ENCODE assay signal across 32 cellular contexts in genomic region chr3:46991406-46992165, GRCh38. TPM values are rescaled to one million over a fixed set of nuclear protein-coding genes. Genes with fewer than 3 reads are reported as not detected.
DNase-seq lines count a peak whose midpoint lies in the region; ATAC-seq, FAIRE-seq and TF ChIP-seq lines count a peak whose summit lies in the region.
"Had no signal": no experiment of that assay in that cellular context is flagged by ENCODE, and none has a peak within 500 bp of the region (broad histone marks: within the 10 kb centered on the region; RNA-seq: fewer than 3 reads in every experiment).

No MANE protein-coding gene starts in this region.

- TF ChIP-seq POLR2A in H1 (IDR thresholded peaks at IDR 0.05; ENCODE audit: control extremely low read depth in 1 of 2, low read depth in 2 of 2, low read length in 2 of 2) = no peak

- H3K4ac ChIP-seq in H1 (replicated peaks; ENCODE audit: insufficient read length, low read depth, low read length) = no peak overlapping the region

- BruUV-seq in Caco-2 (replicated peaks; lab: Mats Ljungman, UMichigan) = no TSS peak

- H3K27ac ChIP-seq in Karpas-422 (ENCODE audit: low read length) (peak overlapping the region; percentile 91), H1 (ENCODE audit: low read depth, low read length) (no peak overlapping the region)
- H3K27ac ChIP-seq: GM23248, ovary, SK-N-MC, thoracic aorta had no signal

- no peak overlapping the region for H2BK5ac ChIP-seq in H1 (ENCODE audit: low read depth, low read length)

- H4K8ac ChIP-seq in H1 (ENCODE audit: extremely low read depth, insufficient read depth, low read length) = peak overlapping the region; percentile 35; the same call in 1 of the 2 replicates

- H3K9me3 Mint-ChIP-seq in activated naive CD4-positive, alpha-beta T cell treated with anti-CD3 and anti-CD28 coated beads, Interleukin-2, amount 50 U/mL, for 24 hours = no peaks in the 10 kb centered on the region
- no peaks in the 10 kb centered on the region for H3K9me3 Mint-ChIP-seq in activated naive CD4-positive, alpha-beta T cell treated with anti-CD3 and anti-CD28 coated beads, Interleukin-2, amount 10 ng/mL, durations not matched to agents 7 days and 5 days
- H3K9me3 Mint-ChIP-seq in stimulated activated memory B cell treated with anti-CD40 and anti-IgM and Interleukin-4, amounts not matched to agents 10 μg/mL and 1 μg/mL and 100 μg/mL, for 72 hours = no peaks in the 10 kb centered on the region
- no peaks in the 10 kb centered on the region for H3K9me3 Mint-ChIP-seq in Caco-2 (ENCODE audit: unreplicated experiment)
- H3K9me3 Mint-ChIP-seq: activated CD8-positive, alpha-beta T cell treated with anti-CD3 and anti-CD28 coated beads for 36 hours; brain; CD8-positive, alpha-beta memory T cell; nephron; stimulated activated naive CD8-positive, alpha-beta T cell treated with anti-CD3 and anti-CD28 coated beads, Interleukin-15, Interleukin-2, amounts not matched to agents 100 ng/mL and 50 ng/mL, for 24 hours had no signal

- H2AFZ ChIP-seq in Karpas-422 (ENCODE audit: low read length) (no peak overlapping the region), H1 (ENCODE audit: low read length) (no peak overlapping the region)
- H2AFZ ChIP-seq: GM23248 had no signal

- H3K4me1 ChIP-seq in Karpas-422 (ENCODE audit: low read length) (peaks cover 52% of the 10 kb centered on the region), H1 (replicated peaks in 1 of 4; ENCODE audit: control insufficient read depth in 3 of 4, insufficient read depth in 4 of 4, low read length in 3 of 4) (peaks cover 0 to 23% (median 8%) of the 10 kb centered on the region in 4 experiments; a peak in 6 of 7 replicates), Caco-2 (peaks cover 10% of the 10 kb centered on the region)

- no peak for TF ChIP-seq EP300 in H1 (IDR thresholded peaks at IDR 0.05; ENCODE audit: borderline replicate concordance in 1 of 2, low read depth in 2 of 2, low read length in 2 of 2)

- H3K27me3 Mint-ChIP-seq in activated naive CD4-positive, alpha-beta T cell treated with anti-CD3 and anti-CD28 coated beads, Interleukin-2, amount 50 U/mL, for 24 hours = no peaks in the 10 kb centered on the region
- H3K27me3 Mint-ChIP-seq in activated naive CD4-positive, alpha-beta T cell treated with anti-CD3 and anti-CD28 coated beads, Interleukin-2, amount 10 ng/mL, durations not matched to agents 7 days and 5 days = no peaks in the 10 kb centered on the region
- H3K27me3 Mint-ChIP-seq in stimulated activated memory B cell treated with anti-CD40 and anti-IgM and Interleukin-4, amounts not matched to agents 10 μg/mL and 1 μg/mL and 100 μg/mL, for 72 hours = no peaks in the 10 kb centered on the region
- H3K27me3 Mint-ChIP-seq in Caco-2 (ENCODE audit: insufficient read depth, unreplicated experiment) = no peaks in the 10 kb centered on the region
- H3K27me3 Mint-ChIP-seq: activated CD8-positive, alpha-beta T cell treated with anti-CD3 and anti-CD28 coated beads for 36 hours; CD8-positive, alpha-beta memory T cell; stimulated activated naive CD8-positive, alpha-beta T cell treated with anti-CD3 and anti-CD28 coated beads, Interleukin-15, Interleukin-2, amounts not matched to agents 100 ng/mL and 50 ng/mL, for 24 hours had no signal

- no peak overlapping the region for H2AK5ac ChIP-seq in H1 (ENCODE audit: low read depth, low read length)

- POLR2A ChIA-PET in H1 (lab: Charles Lee; ENCODE audit: partially characterized antibody) (interaction anchor here (1.2 to 1.3 kb wide), 2 partner anchors 9 to 48 kb away, joined by 3 read pairs; no protein-coding TSS in a partner anchor), Caco-2 (lab: Charles Lee) (no interaction called here)

- TF ChIP-seq RAD21 in H1 (IDR thresholded peaks at IDR 0.05 in 1 of 2, conservative IDR thresholded peaks at IDR 0.05 in 1 of 2; ENCODE audit: low read depth in 2 of 2, low read length in 2 of 2) = no peak

- H2BK12ac ChIP-seq in H1 (ENCODE audit: low read depth, low read length) = no peak overlapping the region

- H3K27me3 ChIP-seq in Karpas-422 (ENCODE audit: low read length) (no peaks in the 10 kb centered on the region), H1 (replicated peaks in 1 of 4; ENCODE audit: control insufficient read depth in 3 of 4, extremely low read depth in 1 of 4, insufficient read depth in 3 of 4, low read length in 3 of 4) (no peaks in the 10 kb centered on the region), Caco-2 (replicated peaks; ENCODE audit: control insufficient read depth, insufficient read depth, low read length) (no peaks in the 10 kb centered on the region)
- H3K27me3 ChIP-seq: heart right ventricle, MG63, ovary had no signal

- H3K79me2 ChIP-seq in Karpas-422 (ENCODE audit: low read length) (peaks cover 16% of the 10 kb centered on the region), H1 (ENCODE audit: control insufficient read depth in 1 of 2, insufficient read depth in 2 of 2, low read length in 2 of 2) (no peaks in the 10 kb centered on the region)

- no peak for TF ChIP-seq CTCF in H1 (IDR thresholded peaks at IDR 0.05; ENCODE audit: control extremely low read depth in 1 of 3, insufficient read depth in 1 of 3, low read depth in 1 of 3, low read length in 3 of 3)
- no peak for TF ChIP-seq CTCF in Caco-2 (IDR thresholded peaks at IDR 0.05; ENCODE audit: insufficient read depth in 1 of 2, low read depth in 1 of 2, low read length in 1 of 2, severe bottlenecking in 1 of 2, unreplicated experiment in 1 of 2)

- H2BK15ac ChIP-seq in H1 (ENCODE audit: low read length) = no peak overlapping the region

- no peak overlapping the region for H3K4me3 ChIP-seq in Karpas-422 (ENCODE audit: low read length)
- H3K4me3 ChIP-seq in H1 (ENCODE audit: extremely low read depth in 1 of 4, insufficient read depth in 2 of 4, low read depth in 3 of 4, low read length in 4 of 4) = no peak overlapping the region
- no peak overlapping the region for H3K4me3 ChIP-seq in Caco-2 (ENCODE audit: low read depth, low read length)
- H3K4me3 ChIP-seq: GM23248, heart right ventricle, lung, MG63, ovary, SK-N-MC, skin epidermis, thoracic aorta had no signal

- H3K4me1 Mint-ChIP-seq in activated naive CD4-positive, alpha-beta T cell treated with anti-CD3 and anti-CD28 coated beads, Interleukin-2, amount 50 U/mL, for 24 hours = peaks cover 41% of the 10 kb centered on the region
- H3K4me1 Mint-ChIP-seq in activated naive CD4-positive, alpha-beta T cell treated with anti-CD3 and anti-CD28 coated beads, Interleukin-2, amount 10 ng/mL, durations not matched to agents 7 days and 5 days = peaks cover 44% of the 10 kb centered on the region
- peaks cover 60% of the 10 kb centered on the region for H3K4me1 Mint-ChIP-seq in stimulated activated memory B cell treated with anti-CD40 and anti-IgM and Interleukin-4, amounts not matched to agents 10 μg/mL and 1 μg/mL and 100 μg/mL, for 72 hours
- H3K4me1 Mint-ChIP-seq in Caco-2 (ENCODE audit: low read depth, unreplicated experiment) = peaks cover under 1% of the 10 kb centered on the region

- H3K9me3 ChIP-seq in Karpas-422 (ENCODE audit: low read length) (no peaks in the 10 kb centered on the region), H1 (ENCODE audit: insufficient read depth in 2 of 2, low read depth in 1 of 2, low read length in 1 of 2) (no peaks in the 10 kb centered on the region), Caco-2 (no peaks in the 10 kb centered on the region)
- H3K9me3 ChIP-seq: heart right ventricle, MG63, ovary, thoracic aorta had no signal

- H3K79me1 ChIP-seq in H1 (ENCODE audit: low read depth, low read length) = no peaks in the 10 kb centered on the region

- H4K91ac ChIP-seq in H1 (replicated peaks; ENCODE audit: insufficient read length, low read length) = no peak overlapping the region

- H4K20me1 ChIP-seq in Karpas-422 (ENCODE audit: insufficient read depth, low read depth, low read length) (peaks cover 11% of the 10 kb centered on the region; the same call in 1 of the 2 replicates), H1 (replicated peaks in 1 of 2; ENCODE audit: control insufficient read depth in 1 of 2, insufficient read depth in 2 of 2, low read length in 2 of 2) (peaks cover 0 to 4% of the 10 kb centered on the region in 2 experiments)

- H3K27ac Mint-ChIP-seq in activated naive CD4-positive, alpha-beta T cell treated with anti-CD3 and anti-CD28 coated beads, Interleukin-2, amount 50 U/mL, for 24 hours = peak overlapping the region; percentile 59
- no peak overlapping the region for H3K27ac Mint-ChIP-seq in activated naive CD4-positive, alpha-beta T cell treated with anti-CD3 and anti-CD28 coated beads, Interleukin-2, amount 10 ng/mL, durations not matched to agents 7 days and 5 days
- H3K27ac Mint-ChIP-seq in stimulated activated memory B cell treated with anti-CD40 and anti-IgM and Interleukin-4, amounts not matched to agents 10 μg/mL and 1 μg/mL and 100 μg/mL, for 72 hours = peak overlapping the region; percentile 91
- no peak overlapping the region for H3K27ac Mint-ChIP-seq in Caco-2 (ENCODE audit: unreplicated experiment)
- H3K27ac Mint-ChIP-seq: activated CD8-positive, alpha-beta T cell treated with anti-CD3 and anti-CD28 coated beads for 36 hours; brain; nephron had no signal

- no peak overlapping the region for H3K23ac ChIP-seq in H1 (ENCODE audit: insufficient read length)

- no peak overlapping the region for H3K18ac ChIP-seq in H1 (ENCODE audit: extremely low read depth, low read length)

- DNase-seq in activated naive CD4-positive, alpha-beta T cell treated with anti-CD3 and anti-CD28 coated beads, Interleukin-2, amount 10 ng/mL, durations not matched to agents 7 days and 5 days = no peak
- DNase-seq in Karpas-422 = no peak
- DNase-seq in H1 (ENCODE audit: low read depth in 1 of 2, low spot score in 2 of 2) = no peak
- no peak for DNase-seq in NCI-H1436 (lab: John Stamatoyannopoulos, UW)
- DNase-seq in Caco-2 = no peak
- DNase-seq in GM19238 (ENCODE audit: insufficient read length, low spot score) = no peak
- DNase-seq: activated CD8-positive, alpha-beta memory T cell treated with anti-CD3 and anti-CD28 coated beads, Interleukin-2, amount 50 U/mL, for 48 hours; activated CD8-positive, alpha-beta T cell treated with anti-CD3 and anti-CD28 coated beads for 36 hours; activated naive CD4-positive, alpha-beta T cell treated with anti-CD3 and anti-CD28 coated beads, Interleukin-2, amount 50 U/mL, for 16 hours; amniotic stem cell; CD8-positive, alpha-beta memory T cell; foreskin melanocyte; GM23248; MG63; NCI-H1105 treated with DMSO at 0.1 percent for 48 hours; NCI-H1930; NCI-H510A treated with DMSO at 0.1 percent for 48 hours; OCI-M1; ovary had no signal

- no peak for ATAC-seq in stimulated activated memory B cell treated with anti-CD40 and anti-IgM and Interleukin-4, amounts not matched to agents 10 μg/mL and 1 μg/mL and 100 μg/mL, for 72 hours
- ATAC-seq: activated CD4-positive, CD25-positive, alpha-beta regulatory T cell treated with anti-CD3 and anti-CD28 coated beads, Interleukin-2, amount 50 U/mL, for 24 hours; activated CD8-positive, alpha-beta T cell treated with anti-CD3 and anti-CD28 coated beads for 36 hours had no signal

- H2BK120ac ChIP-seq in H1 (replicated peaks; ENCODE audit: low read depth, low read length) = no peak overlapping the region

- CTCF ChIA-PET in activated naive CD4-positive, alpha-beta T cell treated with anti-CD3 and anti-CD28 coated beads, Interleukin-2, amount 10 ng/mL, durations not matched to agents 7 days and 5 days (lab: Charles Lee) = interaction anchor here (1.2 kb wide), 1 partner anchor 12 kb away, joined by 4 read pairs; the partner anchor contains the start of gene NBEAL2
- CTCF ChIA-PET in H1 (lab: Charles Lee; ENCODE audit: partially characterized antibody) = interaction anchor here (0.6 to 4.3 kb wide), 8 partner anchors 9 to 283 kb away, joined by 3 to 21 read pairs (median 3); no protein-coding TSS in a partner anchor
- CTCF ChIA-PET in Caco-2 (lab: Charles Lee) = no interaction called here

- H3K9me2 ChIP-seq in Karpas-422 (replicated peaks; ENCODE audit: insufficient read depth, low read length) = no peaks in the 10 kb centered on the region

- no peak overlapping the region for H3K4me2 ChIP-seq in Karpas-422 (ENCODE audit: low read depth, low read length, poor library complexity, severe bottlenecking)
- no peak overlapping the region for H3K4me2 ChIP-seq in H1 (ENCODE audit: insufficient read depth in 1 of 2, low read depth in 2 of 2, low read length in 2 of 2)

- no peak for FAIRE-seq in H1 (lab: Jason Lieb, UNC)
- FAIRE-seq: A204.1, TTC549 had no signal

- 95% methylated on average over 16 of the region's 16 CpGs; no CpG with 5 or more reads in 1 of the 2 experiments for WGBS in H1 (ENCODE audit: extremely low coverage in 1 of 2, insufficient coverage in 1 of 2, insufficient read length in 1 of 2, insufficient replicate concordance in 2 of 2, low coverage in 1 of 2, low lambda C conversion rate in 2 of 2, missing lambda C conversion rate in 1 of 2), 2 experiments

- H3K9ac ChIP-seq in Karpas-422 (ENCODE audit: low read length) (no peak overlapping the region), H1 (replicated peaks in 1 of 4; ENCODE audit: extremely low read depth in 1 of 4, low read depth in 3 of 4, low read length in 3 of 4) (no peak overlapping the region)
- H3K9ac ChIP-seq: GM23248 had no signal

- no peak overlapping the region for H4K5ac ChIP-seq in H1 (ENCODE audit: insufficient read length, low read depth, low read length)

- H3K4me3 Mint-ChIP-seq in activated naive CD4-positive, alpha-beta T cell treated with anti-CD3 and anti-CD28 coated beads, Interleukin-2, amount 50 U/mL, for 24 hours = no peak overlapping the region
- H3K4me3 Mint-ChIP-seq in activated naive CD4-positive, alpha-beta T cell treated with anti-CD3 and anti-CD28 coated beads, Interleukin-2, amount 10 ng/mL, durations not matched to agents 7 days and 5 days = no peak overlapping the region
- peak overlapping the region; percentile 7 for H3K4me3 Mint-ChIP-seq in stimulated activated memory B cell treated with anti-CD40 and anti-IgM and Interleukin-4, amounts not matched to agents 10 μg/mL and 1 μg/mL and 100 μg/mL, for 72 hours
- H3K4me3 Mint-ChIP-seq in Caco-2 (ENCODE audit: unreplicated experiment) = no peak overlapping the region
- H3K4me3 Mint-ChIP-seq: activated CD8-positive, alpha-beta T cell treated with anti-CD3 and anti-CD28 coated beads for 36 hours; brain; nephron; stimulated activated naive CD8-positive, alpha-beta T cell treated with anti-CD3 and anti-CD28 coated beads, Interleukin-15, Interleukin-2, amounts not matched to agents 100 ng/mL and 50 ng/mL, for 24 hours had no signal

- no peak overlapping the region for H2BK20ac ChIP-seq in H1 (ENCODE audit: low read length)

- H3K36me3 Mint-ChIP-seq in activated naive CD4-positive, alpha-beta T cell treated with anti-CD3 and anti-CD28 coated beads, Interleukin-2, amount 50 U/mL, for 24 hours = peaks cover 3% of the 10 kb centered on the region
- H3K36me3 Mint-ChIP-seq in activated naive CD4-positive, alpha-beta T cell treated with anti-CD3 and anti-CD28 coated beads, Interleukin-2, amount 10 ng/mL, durations not matched to agents 7 days and 5 days = peaks cover 52% of the 10 kb centered on the region
- peaks cover 22% of the 10 kb centered on the region for H3K36me3 Mint-ChIP-seq in stimulated activated memory B cell treated with anti-CD40 and anti-IgM and Interleukin-4, amounts not matched to agents 10 μg/mL and 1 μg/mL and 100 μg/mL, for 72 hours
- peaks cover 11% of the 10 kb centered on the region for H3K36me3 Mint-ChIP-seq in Caco-2 (ENCODE audit: insufficient read depth, unreplicated experiment)
- H3K36me3 Mint-ChIP-seq: brain had no signal

- no peak overlapping the region for H3K14ac ChIP-seq in H1 (ENCODE audit: insufficient read length)

- H3K23me2 ChIP-seq in H1 (ENCODE audit: low read depth, low read length) = no peaks in the 10 kb centered on the region

- intact Hi-C loops in Caco-2 (cut with micrococcal nuclease; ENCODE audit: unreplicated experiment) = no loop called here

- H3K36me3 ChIP-seq in Karpas-422 (ENCODE audit: insufficient read depth, low read length) = peaks cover 19% of the 10 kb centered on the region
- peaks cover 0 to 3% (median 1%) of the 10 kb centered on the region in 4 experiments; a peak in 2 of 8 replicates for H3K36me3 ChIP-seq in H1 (ENCODE audit: control insufficient read depth in 2 of 4, insufficient read depth in 4 of 4, low read length in 3 of 4)
- no peaks in the 10 kb centered on the region; the same call in 1 of the 2 replicates for H3K36me3 ChIP-seq in Caco-2 (ENCODE audit: control insufficient read depth, insufficient read depth, low read length)
- H3K36me3 ChIP-seq: MG63, ovary had no signal

- H3K56ac ChIP-seq in H1 (replicated peaks; ENCODE audit: insufficient read length, low read depth, low read length) = no peak overlapping the region

RNA-seq across cellular contexts. Expression of gene NBEAL2, which starts 12.1 kb away (rescaled TPM):
- 60.5 and 133 TPM in 2 replicates for total RNA-seq in Karpas-422 (2014; rRNA removed; shearing (Covaris generic); ENCODE audit: low replicate concordance)
- 45.8 and 46.9 TPM in 2 replicates for total RNA-seq in H1 (2021; fragmentation: NEBNext Ultra II Directional; extraction: Animal tissue kit (Norgen Biotek cat#: 25700))
- 27.3 and 47.8 TPM in 2 replicates for polyA plus RNA-seq in H1 (2011; rRNA removed)
- polyA plus RNA-seq in H1 (2011; cell fraction: cytosol; rRNA removed) = 30.9 TPM
- 332 TPM for polyA plus RNA-seq in H1 (2011; cell fraction: nucleus; rRNA removed)
- polyA plus RNA-seq in H1 (2012, experiment 1 of 2) = 36.4 to 64.7 TPM (median 55.9 TPM) in 4 replicates
- 42.2 TPM for polyA plus RNA-seq in H1 (2012, experiment 2 of 2)
- 15.7 TPM for polyA plus RNA-seq in H1 (2013, experiment 1 of 2)
- polyA plus RNA-seq in H1 (2013, experiment 2 of 2) = 14.2 TPM
- polyA minus RNA-seq in H1 (2011; rRNA and poly(A)+ RNA removed) = 19.1 and 33.7 TPM in 2 replicates
- 16.9 TPM for polyA minus RNA-seq in H1 (2011; cell fraction: cytosol; rRNA and poly(A)+ RNA removed)
- polyA minus RNA-seq in H1 (2011; cell fraction: nucleus; rRNA and poly(A)+ RNA removed) = 58.1 TPM
- 62.4 and 76.9 TPM in 2 replicates for total RNA-seq in Caco-2 (2022)

RNA-seq across cellular contexts. Expression of gene CCDC12, which starts 15.0 kb away (rescaled TPM):
- 40.2 and 83.5 TPM in 2 replicates for total RNA-seq in Karpas-422 (2014; rRNA removed; shearing (Covaris generic); ENCODE audit: low replicate concordance)
- 41.3 and 44.4 TPM in 2 replicates for total RNA-seq in H1 (2021; fragmentation: NEBNext Ultra II Directional; extraction: Animal tissue kit (Norgen Biotek cat#: 25700))
- 29.5 and 41.5 TPM in 2 replicates for polyA plus RNA-seq in H1 (2011; rRNA removed)
- 57.2 TPM for polyA plus RNA-seq in H1 (2011; cell fraction: cytosol; rRNA removed)
- polyA plus RNA-seq in H1 (2011; cell fraction: nucleus; rRNA removed) = 37.1 TPM
- polyA plus RNA-seq in H1 (2012, experiment 1 of 2) = 50.0 to 59.6 TPM (median 58.4 TPM) in 4 replicates
- polyA plus RNA-seq in H1 (2012, experiment 2 of 2) = 27.9 TPM
- polyA plus RNA-seq in H1 (2013, experiment 1 of 2) = 39.5 TPM
- polyA plus RNA-seq in H1 (2013, experiment 2 of 2) = 41.8 TPM
- 20.6 and 38.9 TPM in 2 replicates for polyA minus RNA-seq in H1 (2011; rRNA and poly(A)+ RNA removed)
- polyA minus RNA-seq in H1 (2011; cell fraction: cytosol; rRNA and poly(A)+ RNA removed) = 12.0 TPM
- polyA minus RNA-seq in H1 (2011; cell fraction: nucleus; rRNA and poly(A)+ RNA removed) = 55.5 TPM
- total RNA-seq in Caco-2 (2022) = 52.7 and 60.8 TPM in 2 replicates

Comparison
In these comparisons a context has a peak if more than half of its experiments do, and no peak if none do; other contexts are left out.
1. H3K27ac Mint-ChIP-seq: peak in activated naive CD4-positive, alpha-beta T cell treated with anti-CD3 and anti-CD28 coated beads, Interleukin-2, amount 50 U/mL, for 24 hours (single experiment) and stimulated activated memory B cell treated with anti-CD40 and anti-IgM and Interleukin-4, amounts not matched to agents 10 μg/mL and 1 μg/mL and 100 μg/mL, for 72 hours (single experiment); none in activated naive CD4-positive, alpha-beta T cell treated with anti-CD3 and anti-CD28 coated beads, Interleukin-2, amount 10 ng/mL, durations not matched to agents 7 days and 5 days (single experiment) and Caco-2 (single experiment).